Comparison of ENCODE assay signal across 2 cellular contexts in the genomic region with DNA sequence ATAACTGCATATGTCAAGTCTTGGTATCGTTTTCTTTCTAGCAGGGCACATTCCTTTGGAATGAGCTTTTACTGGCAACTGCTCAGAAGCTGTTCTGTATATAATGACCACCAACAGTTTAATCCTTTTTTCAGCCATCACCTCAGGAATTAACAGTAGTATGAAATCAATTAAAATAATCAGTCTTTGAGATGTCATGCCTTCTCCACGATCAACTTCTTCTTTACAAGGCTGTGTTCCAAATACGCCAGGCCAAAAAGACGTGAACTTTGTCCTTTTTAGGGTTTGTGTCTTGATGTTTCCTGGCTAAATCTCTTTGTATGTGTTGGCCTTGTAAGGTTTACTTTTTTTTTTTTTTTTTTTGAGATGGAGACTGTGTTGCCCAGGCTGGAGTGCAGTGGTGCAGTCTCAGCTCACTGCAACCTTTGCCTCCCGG.
TF ChIP-seq lines count a peak whose summit lies in the region.

No MANE protein-coding gene starts in this region.

TF ChIP-seq in A549, 52 proteins besides CTCF, POLR2A, EP300 and RAD21 (continued from another document):
- TF ChIP-seq, protein P1, sequence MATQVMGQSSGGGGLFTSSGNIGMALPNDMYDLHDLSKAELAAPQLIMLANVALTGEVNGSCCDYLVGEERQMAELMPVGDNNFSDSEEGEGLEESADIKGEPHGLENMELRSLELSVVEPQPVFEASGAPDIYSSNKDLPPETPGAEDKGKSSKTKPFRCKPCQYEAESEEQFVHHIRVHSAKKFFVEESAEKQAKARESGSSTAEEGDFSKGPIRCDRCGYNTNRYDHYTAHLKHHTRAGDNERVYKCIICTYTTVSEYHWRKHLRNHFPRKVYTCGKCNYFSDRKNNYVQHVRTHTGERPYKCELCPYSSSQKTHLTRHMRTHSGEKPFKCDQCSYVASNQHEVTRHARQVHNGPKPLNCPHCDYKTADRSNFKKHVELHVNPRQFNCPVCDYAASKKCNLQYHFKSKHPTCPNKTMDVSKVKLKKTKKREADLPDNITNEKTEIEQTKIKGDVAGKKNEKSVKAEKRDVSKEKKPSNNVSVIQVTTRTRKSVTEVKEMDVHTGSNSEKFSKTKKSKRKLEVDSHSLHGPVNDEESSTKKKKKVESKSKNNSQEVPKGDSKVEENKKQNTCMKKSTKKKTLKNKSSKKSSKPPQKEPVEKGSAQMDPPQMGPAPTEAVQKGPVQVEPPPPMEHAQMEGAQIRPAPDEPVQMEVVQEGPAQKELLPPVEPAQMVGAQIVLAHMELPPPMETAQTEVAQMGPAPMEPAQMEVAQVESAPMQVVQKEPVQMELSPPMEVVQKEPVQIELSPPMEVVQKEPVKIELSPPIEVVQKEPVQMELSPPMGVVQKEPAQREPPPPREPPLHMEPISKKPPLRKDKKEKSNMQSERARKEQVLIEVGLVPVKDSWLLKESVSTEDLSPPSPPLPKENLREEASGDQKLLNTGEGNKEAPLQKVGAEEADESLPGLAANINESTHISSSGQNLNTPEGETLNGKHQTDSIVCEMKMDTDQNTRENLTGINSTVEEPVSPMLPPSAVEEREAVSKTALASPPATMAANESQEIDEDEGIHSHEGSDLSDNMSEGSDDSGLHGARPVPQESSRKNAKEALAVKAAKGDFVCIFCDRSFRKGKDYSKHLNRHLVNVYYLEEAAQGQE (IDR thresholded peaks at IDR 0.05), result no peak
- TF ChIP-seq ZFP36 (IDR thresholded peaks at IDR 0.05; ENCODE audit: borderline replicate concordance, partially characterized antibody) (no peak), CBX2 (IDR thresholded peaks at IDR 0.05; ENCODE audit: borderline replicate concordance, low read depth) (no peak), POLR2AphosphoS2 (conservative IDR thresholded peaks at IDR 0.05; ENCODE audit: low read length) (no peak), GATA3 (IDR thresholded peaks at IDR 0.05; ENCODE audit: borderline replicate concordance) (peak; percentile 50; the same call in 1 of the 2 replicates), FOSB (CRISPR knock-in tag; IDR thresholded peaks at IDR 0.05) (0 out of 2 replicates have a peak, but pooled peaks have one; percentile 19), ZSCAN20 (CRISPR knock-in tag; IDR thresholded peaks at IDR 0.05) (no peak)

TF ChIP-seq in HCT116, 20 proteins besides CTCF, POLR2A, EP300 and RAD21 (continued from another document):
- TF ChIP-seq, protein P1 (IDR thresholded peaks at IDR 0.05; ENCODE audit: low read depth), result no peak
- no peak for TF ChIP-seq EZH2phosphoT487 (IDR thresholded peaks at IDR 0.05; ENCODE audit: borderline replicate concordance)
- TF ChIP-seq CEBPB (IDR thresholded peaks at IDR 0.05; ENCODE audit: low read depth), result no peak
